In genomic region chr11:38123673-38124072, GRCh38 we compare ENCODE assay signal across 15 cellular contexts.
DNase-seq lines count a peak whose midpoint lies in the region; ATAC-seq, FAIRE-seq and TF ChIP-seq lines count a peak whose summit lies in the region.
"Had no signal": no experiment of that assay in that cellular context is flagged by ENCODE, and none has a peak within 500 bp of the region (broad histone marks: within the 10 kb centered on the region; RNA-seq: fewer than 3 reads in every experiment).

No MANE protein-coding gene starts in this region.

- no peaks in the 10 kb centered on the region for H3K9me2 ChIP-seq in GM23338 (ENCODE audit: insufficient read depth)

- H3K79me2 ChIP-seq in GM23338 (replicated peaks; ENCODE audit: insufficient read depth), result no peaks in the 10 kb centered on the region
- no peaks in the 10 kb centered on the region for H3K79me2 ChIP-seq in H1 (ENCODE audit: control insufficient read depth in 1 of 2, insufficient read depth in 2 of 2, low read length in 2 of 2)

- H2BK12ac ChIP-seq in H1 (ENCODE audit: low read depth, low read length) (no peak overlapping the region), neuronal stem cell (ENCODE audit: low read length) (no peak overlapping the region)

- no peaks in the 10 kb centered on the region for H3K27me3 ChIP-seq in GM23338 (ENCODE audit: insufficient read depth)
- no peaks in the 10 kb centered on the region for H3K27me3 ChIP-seq in H1 (replicated peaks in 1 of 4; ENCODE audit: control insufficient read depth in 3 of 4, extremely low read depth in 1 of 4, insufficient read depth in 3 of 4, low read length in 3 of 4)
- H3K27me3 ChIP-seq in neuronal stem cell (ENCODE audit: control insufficient read depth in 3 of 3, insufficient read depth in 3 of 3, low read depth in 1 of 3, low read length in 3 of 3), result no peaks in the 10 kb centered on the region
- H3K27me3 ChIP-seq: BLaER1 treated with 17β-estradiol and CSF1 and Interleukin-3, amounts not matched to agents 10 nM and 100 nM had no signal

- H4K91ac ChIP-seq in H1 (replicated peaks; ENCODE audit: insufficient read length, low read length), result no peak overlapping the region
- H4K91ac ChIP-seq in neuronal stem cell (ENCODE audit: low read depth, low read length, poor library complexity), result no peak overlapping the region

- peaks cover 3% of the 10 kb centered on the region; the same call in 1 of the 3 replicates for H3K9me3 Mint-ChIP-seq in GM23338

- no peak for TF ChIP-seq CTCF in GM23338 (conservative IDR thresholded peaks at IDR 0.05; ENCODE audit: low read depth in 2 of 2)
- no peak for TF ChIP-seq CTCF in H1 (IDR thresholded peaks at IDR 0.05; ENCODE audit: control extremely low read depth in 1 of 3, insufficient read depth in 1 of 3, low read depth in 1 of 3, low read length in 3 of 3)

- TF ChIP-seq EP300 in H1 (IDR thresholded peaks at IDR 0.05; ENCODE audit: borderline replicate concordance in 1 of 2, low read depth in 2 of 2, low read length in 2 of 2), result no peak

- H3K4ac ChIP-seq in H1 (replicated peaks; ENCODE audit: insufficient read length, low read depth, low read length) (no peak overlapping the region), neuronal stem cell (ENCODE audit: low read length) (no peak overlapping the region)

- no peak overlapping the region for H4K5ac ChIP-seq in H1 (ENCODE audit: insufficient read length, low read depth, low read length)

- H2BK15ac ChIP-seq in H1 (ENCODE audit: low read length) (no peak overlapping the region), neuronal stem cell (ENCODE audit: low read length) (no peak overlapping the region)

- WGBS in H1 (ENCODE audit: extremely low coverage in 1 of 2, insufficient coverage in 1 of 2, insufficient read length in 1 of 2, insufficient replicate concordance in 2 of 2, low coverage in 1 of 2, low lambda C conversion rate in 2 of 2, missing lambda C conversion rate in 1 of 2), 2 experiments, result 80% methylated on average over 9 of the region's 9 CpGs; no CpG with 5 or more reads in 1 of the 2 experiments
- WGBS in neuronal stem cell (ENCODE audit: extremely low coverage in 2 of 2, insufficient read length in 2 of 2, insufficient replicate concordance in 1 of 2), 2 donors, result no CpG with 5 or more reads among the region's 9 CpGs

- no peak for TF ChIP-seq RAD21 in H1 (IDR thresholded peaks at IDR 0.05 in 1 of 2, conservative IDR thresholded peaks at IDR 0.05 in 1 of 2; ENCODE audit: low read depth in 2 of 2, low read length in 2 of 2)

- H3K9me3 ChIP-seq in H1 (ENCODE audit: insufficient read depth in 2 of 2, low read depth in 1 of 2, low read length in 1 of 2) (no peaks in the 10 kb centered on the region), neuronal stem cell (replicated peaks in 1 of 2; ENCODE audit: control insufficient read depth in 2 of 2, insufficient read depth in 1 of 2, low read depth in 1 of 2, low read length in 2 of 2) (no peaks in the 10 kb centered on the region)
- H3K9me3 ChIP-seq: BLaER1 treated with 17β-estradiol and CSF1 and Interleukin-3, amounts not matched to agents 10 nM and 100 nM had no signal

- H4K20me1 ChIP-seq in GM23338 (replicated peaks; ENCODE audit: insufficient read depth) (no peaks in the 10 kb centered on the region), H1 (replicated peaks in 1 of 2; ENCODE audit: control insufficient read depth in 1 of 2, insufficient read depth in 2 of 2, low read length in 2 of 2) (no peaks in the 10 kb centered on the region)
- H4K20me1 ChIP-seq: BLaER1 treated with 17β-estradiol and CSF1 and Interleukin-3, amounts not matched to agents 10 nM and 100 nM had no signal

- no peak overlapping the region for H3K4me3 Mint-ChIP-seq in GM23338
- H3K4me3 Mint-ChIP-seq: B cell; CD8-positive, alpha-beta T cell had no signal

- H3K27ac ChIP-seq in GM23338 (ENCODE audit: low read depth) (no peak overlapping the region), H1 (ENCODE audit: low read depth, low read length) (no peak overlapping the region), neuronal stem cell (replicated peaks; ENCODE audit: low read length) (no peak overlapping the region)
- H3K27ac ChIP-seq: BLaER1 treated with 17β-estradiol and CSF1 and Interleukin-3, amounts not matched to agents 10 nM and 100 nM had no signal

- no peak for DNase-seq in GM23338 (ENCODE audit: low spot score)
- DNase-seq in M059J (ENCODE audit: low read depth), result peak; percentile 5
- no peak for DNase-seq in H1 (ENCODE audit: low read depth in 1 of 2, low spot score in 2 of 2)
- no peak for DNase-seq in neuronal stem cell (ENCODE audit: low spot score)
- no peak for DNase-seq in germinal center (ENCODE audit: low spot score)
- no peak for DNase-seq in NCI-H1930 (lab: John Stamatoyannopoulos, UW)
- DNase-seq: Calu3; CD8-positive, alpha-beta T cell; DMS79 treated with DMSO at 0.1 percent for 48 hours; GF-D8; HCEC 1CT; IMR-90 had no signal

- H3K27ac Mint-ChIP-seq in GM23338, result peak overlapping the region; percentile 83; the same call in 1 of the 2 replicates
- H3K27ac Mint-ChIP-seq: B cell; CD8-positive, alpha-beta T cell had no signal

- H2BK5ac ChIP-seq in H1 (ENCODE audit: low read depth, low read length), result no peak overlapping the region
- H2BK5ac ChIP-seq in neuronal stem cell (ENCODE audit: low read length), result no peak overlapping the region

- H3K36me3 ChIP-seq in GM23338 (ENCODE audit: insufficient read depth), result 0 out of 2 replicates have a peak, but pooled peaks cover 4% of the 10 kb centered on the region
- H3K36me3 ChIP-seq in H1 (ENCODE audit: control insufficient read depth in 2 of 4, insufficient read depth in 4 of 4, low read length in 3 of 4), result no peaks in the 10 kb centered on the region
- no peaks in the 10 kb centered on the region for H3K36me3 ChIP-seq in neuronal stem cell (replicated peaks in 1 of 2; ENCODE audit: control insufficient read depth in 2 of 2, insufficient read depth in 2 of 2, low read length in 2 of 2)
- H3K36me3 ChIP-seq: BLaER1 treated with 17β-estradiol and CSF1 and Interleukin-3, amounts not matched to agents 10 nM and 100 nM had no signal

- H3K9ac ChIP-seq in H1 (replicated peaks in 1 of 4; ENCODE audit: extremely low read depth in 1 of 4, low read depth in 3 of 4, low read length in 3 of 4) (no peak overlapping the region), neuronal stem cell (ENCODE audit: low read depth, low read length, poor library complexity) (no peak overlapping the region)
- H3K9ac ChIP-seq: BLaER1 treated with 17β-estradiol and CSF1 and Interleukin-3, amounts not matched to agents 10 nM and 100 nM had no signal

- no peak overlapping the region for H2AK5ac ChIP-seq in H1 (ENCODE audit: low read depth, low read length)
- no peak overlapping the region for H2AK5ac ChIP-seq in neuronal stem cell (ENCODE audit: low read depth, low read length)

- H3K4me1 ChIP-seq in GM23338 (ENCODE audit: insufficient read depth), result no peaks in the 10 kb centered on the region
- H3K4me1 ChIP-seq in H1 (replicated peaks in 1 of 4; ENCODE audit: control insufficient read depth in 3 of 4, insufficient read depth in 4 of 4, low read length in 3 of 4), result no peaks in the 10 kb centered on the region; a peak in 1 of 7 replicates
- H3K4me1 ChIP-seq in neuronal stem cell (ENCODE audit: control insufficient read depth in 2 of 2, insufficient read depth in 1 of 2, low read depth in 1 of 2, low read length in 2 of 2), result no peaks in the 10 kb centered on the region
- H3K4me1 ChIP-seq: BLaER1 treated with 17β-estradiol and CSF1 and Interleukin-3, amounts not matched to agents 10 nM and 100 nM had no signal

- H3K4me2 ChIP-seq in GM23338 (no peak overlapping the region), H1 (ENCODE audit: insufficient read depth in 1 of 2, low read depth in 2 of 2, low read length in 2 of 2) (no peak overlapping the region), neuronal stem cell (ENCODE audit: insufficient read depth, low read length, poor library complexity, severe bottlenecking) (no peak overlapping the region)
- H3K4me2 ChIP-seq: BLaER1 treated with 17β-estradiol and CSF1 and Interleukin-3, amounts not matched to agents 10 nM and 100 nM had no signal

- H4K8ac ChIP-seq in H1 (ENCODE audit: extremely low read depth, insufficient read depth, low read length) (no peak overlapping the region; the same call in 1 of the 2 replicates), neuronal stem cell (ENCODE audit: low read depth, low read length) (no peak overlapping the region)

- H3K14ac ChIP-seq in H1 (ENCODE audit: insufficient read length) (no peak overlapping the region), neuronal stem cell (ENCODE audit: low read length) (no peak overlapping the region)

- no peaks in the 10 kb centered on the region for H3K79me1 ChIP-seq in H1 (ENCODE audit: low read depth, low read length)
- no peaks in the 10 kb centered on the region for H3K79me1 ChIP-seq in neuronal stem cell (ENCODE audit: low read depth, low read length)

- H3K56ac ChIP-seq in H1 (replicated peaks; ENCODE audit: insufficient read length, low read depth, low read length), result no peak overlapping the region

- H3K23ac ChIP-seq in H1 (ENCODE audit: insufficient read length) (no peak overlapping the region), neuronal stem cell (ENCODE audit: low read depth, low read length, poor library complexity) (no peak overlapping the region)

- ATAC-seq in GM23338, result peak; percentile 52
- ATAC-seq: CD8-positive, alpha-beta T cell had no signal

- CTCF ChIA-PET in H1 (lab: Charles Lee; ENCODE audit: partially characterized antibody), result interaction anchor here (1.0 kb wide), 1 partner anchor 667 kb away, joined by 3 read pairs; no protein-coding TSS in a partner anchor

- no peak for FAIRE-seq in H1 (lab: Jason Lieb, UNC)
- FAIRE-seq: HTR-8/SVneo had no signal

- peak overlapping the region; percentile 40 for H2AFZ ChIP-seq in GM23338
- H2AFZ ChIP-seq in H1 (ENCODE audit: low read length), result peak overlapping the region; percentile 91
- H2AFZ ChIP-seq in neuronal stem cell (ENCODE audit: low read length), result no peak overlapping the region

- H3K4me3 ChIP-seq in GM23338 (no peak overlapping the region), H1 (ENCODE audit: extremely low read depth in 1 of 4, insufficient read depth in 2 of 4, low read depth in 3 of 4, low read length in 4 of 4) (no peak overlapping the region), neuronal stem cell (ENCODE audit: low read length in 2 of 2) (no peak overlapping the region)
- H3K4me3 ChIP-seq: BLaER1 treated with 17β-estradiol and CSF1 and Interleukin-3, amounts not matched to agents 10 nM and 100 nM had no signal

- 0 out of 2 replicates have a peak overlapping the region, but pooled peaks have one; percentile 34 for H2BK20ac ChIP-seq in H1 (ENCODE audit: low read length)

- no peak for TF ChIP-seq POLR2A in H1 (IDR thresholded peaks at IDR 0.05; ENCODE audit: control extremely low read depth in 1 of 2, low read depth in 2 of 2, low read length in 2 of 2)

- no peaks in the 10 kb centered on the region for H3K36me3 Mint-ChIP-seq in GM23338 (ENCODE audit: low read depth)
- H3K36me3 Mint-ChIP-seq: CD8-positive, alpha-beta T cell had no signal

- POLR2A ChIA-PET in H1 (lab: Charles Lee; ENCODE audit: partially characterized antibody), result no interaction called here

- H2BK120ac ChIP-seq in H1 (replicated peaks; ENCODE audit: low read depth, low read length), result no peak overlapping the region
- no peak overlapping the region for H2BK120ac ChIP-seq in neuronal stem cell (ENCODE audit: low read depth, low read length)

- H3K27me3 Mint-ChIP-seq in GM23338 (ENCODE audit: insufficient read depth, low read depth, poor library complexity), result no peaks in the 10 kb centered on the region
- H3K27me3 Mint-ChIP-seq: B cell had no signal

- H3F3A ChIP-seq in GM23338 (replicated peaks; ENCODE audit: low read depth), result no peaks in the 10 kb centered on the region

- no peaks in the 10 kb centered on the region for H3K23me2 ChIP-seq in H1 (ENCODE audit: low read depth, low read length)

- no peak overlapping the region for H3K18ac ChIP-seq in H1 (ENCODE audit: extremely low read depth, low read length)
- peak overlapping the region; percentile 4 for H3K18ac ChIP-seq in neuronal stem cell (ENCODE audit: low read length)

- peaks cover 4% of the 10 kb centered on the region; the same call in 2 of the 3 replicates for H3K4me1 Mint-ChIP-seq in GM23338
- H3K4me1 Mint-ChIP-seq: B cell had no signal
